ENCODE assay signal across 29 cellular contexts in the genomic region with DNA sequence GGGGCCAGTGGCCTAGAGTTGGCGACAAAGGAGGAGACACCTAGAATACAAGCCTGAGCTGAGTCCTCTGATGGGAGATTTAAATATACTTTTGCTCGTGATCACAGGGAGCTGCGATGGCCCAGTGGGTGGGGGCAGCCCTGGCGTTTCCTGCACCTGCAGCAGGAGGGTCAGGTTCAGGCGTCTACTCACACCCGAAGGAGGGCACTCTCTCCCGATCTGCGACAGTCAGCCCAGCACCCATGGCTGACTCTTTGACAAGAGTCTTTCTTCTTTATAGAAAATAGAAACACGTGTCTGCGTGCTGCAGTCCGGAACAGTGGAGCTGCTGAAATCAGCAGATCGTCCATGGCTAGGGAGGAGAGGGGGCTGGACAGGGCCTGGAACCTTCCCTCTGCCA.
"Had no signal": no experiment of that assay in that cellular context is flagged by ENCODE, and none has a peak within 500 bp of the region (broad histone marks: within the 10 kb centered on the region; RNA-seq: fewer than 3 reads in every experiment).

No MANE protein-coding gene starts in this region.

- H3K4me3 Mint-ChIP-seq: activated CD4-positive, alpha-beta memory T cell treated with anti-CD3 and anti-CD28 coated beads for 36 hours; activated CD4-positive, alpha-beta T cell treated with anti-CD3 and anti-CD28 coated beads for 36 hours; activated CD4-positive, alpha-beta T cell treated with anti-CD3 and anti-CD28 coated beads, Interleukin-2, amount 10 ng/mL, durations not matched to agents 24 days and 14 days; activated CD8-positive, alpha-beta memory T cell treated with anti-CD3 and anti-CD28 coated beads, Interleukin-2, amount 10 ng/mL, durations not matched to agents 7 days and 5 days; activated CD8-positive, alpha-beta T cell treated with anti-CD3 and anti-CD28 coated beads, Interleukin-2, amount 10 ng/mL, durations not matched to agents 7 days and 5 days; activated naive CD4-positive, alpha-beta T cell treated with anti-CD3 and anti-CD28 coated beads, Interleukin-2, amount 10 ng/mL, durations not matched to agents 7 days and 5 days; activated naive CD8-positive, alpha-beta T cell treated with anti-CD3 and anti-CD28 coated beads, Interleukin-2, amount 10 ng/mL, durations not matched to agents 7 days and 5 days; brain; dendritic cell treated with granulocyte-macrophage colony-stimulating factor and Interleukin-4, amounts not matched to agents 40 ng/mL and 50 ng/mL, for 4 days; endodermal cell had no signal

- H3K27ac ChIP-seq: ascending aorta, breast epithelium, cardiac muscle cell, coronary artery, dorsolateral prefrontal cortex had no signal

- H3K36me3 Mint-ChIP-seq: activated CD4-positive, alpha-beta memory T cell treated with anti-CD3 and anti-CD28 coated beads for 36 hours; activated CD8-positive, alpha-beta memory T cell treated with anti-CD3 and anti-CD28 coated beads, Interleukin-2, amount 10 ng/mL, durations not matched to agents 7 days and 5 days; activated naive CD4-positive, alpha-beta T cell treated with anti-CD3 and anti-CD28 coated beads, Interleukin-2, amount 10 ng/mL, durations not matched to agents 7 days and 5 days; activated naive CD8-positive, alpha-beta T cell treated with anti-CD3 and anti-CD28 coated beads, Interleukin-2, amount 10 ng/mL, durations not matched to agents 7 days and 5 days had no signal

- H3K9me3 Mint-ChIP-seq: activated CD4-positive, alpha-beta T cell treated with anti-CD3 and anti-CD28 coated beads, Interleukin-2, amount 10 ng/mL, durations not matched to agents 24 days and 14 days had no signal

- H3K27me3 ChIP-seq: ascending aorta, cardiac muscle cell had no signal

- H3K4me1 Mint-ChIP-seq: activated CD4-positive, alpha-beta T cell treated with anti-CD3 and anti-CD28 coated beads for 36 hours; activated CD4-positive, alpha-beta T cell treated with anti-CD3 and anti-CD28 coated beads, Interleukin-2, amount 10 ng/mL, durations not matched to agents 24 days and 14 days; activated CD8-positive, alpha-beta memory T cell treated with anti-CD3 and anti-CD28 coated beads, Interleukin-2, amount 10 ng/mL, durations not matched to agents 7 days and 5 days; activated naive CD4-positive, alpha-beta T cell treated with anti-CD3 and anti-CD28 coated beads, Interleukin-2, amount 10 ng/mL, durations not matched to agents 7 days and 5 days; activated naive CD8-positive, alpha-beta T cell treated with anti-CD3 and anti-CD28 coated beads, Interleukin-2, amount 10 ng/mL, durations not matched to agents 7 days and 5 days had no signal

- H3K27ac Mint-ChIP-seq: activated CD4-positive, alpha-beta memory T cell treated with anti-CD3 and anti-CD28 coated beads for 36 hours; activated CD4-positive, alpha-beta T cell treated with anti-CD3 and anti-CD28 coated beads for 36 hours; activated CD4-positive, alpha-beta T cell treated with anti-CD3 and anti-CD28 coated beads, Interleukin-2, amount 10 ng/mL, durations not matched to agents 24 days and 14 days; activated CD8-positive, alpha-beta memory T cell treated with anti-CD3 and anti-CD28 coated beads, Interleukin-2, amount 10 ng/mL, durations not matched to agents 7 days and 5 days; activated CD8-positive, alpha-beta T cell treated with anti-CD3 and anti-CD28 coated beads, Interleukin-2, amount 10 ng/mL, durations not matched to agents 7 days and 5 days; activated naive CD4-positive, alpha-beta T cell treated with anti-CD3 and anti-CD28 coated beads, Interleukin-2, amount 10 ng/mL, durations not matched to agents 7 days and 5 days; activated naive CD4-positive, alpha-beta T cell treated with anti-CD3 and anti-CD28 coated beads, Interleukin-2, amount 50 U/mL, for 72 hours; activated naive CD8-positive, alpha-beta T cell treated with anti-CD3 and anti-CD28 coated beads, Interleukin-2, amount 10 ng/mL, durations not matched to agents 7 days and 5 days; dendritic cell treated with granulocyte-macrophage colony-stimulating factor and Interleukin-4, amounts not matched to agents 40 ng/mL and 50 ng/mL, for 4 days; endodermal cell had no signal

- FAIRE-seq: frontal cortex had no signal

- H3K27me3 Mint-ChIP-seq: activated CD4-positive, alpha-beta T cell treated with anti-CD3 and anti-CD28 coated beads for 36 hours; activated CD4-positive, alpha-beta T cell treated with anti-CD3 and anti-CD28 coated beads, Interleukin-2, amount 10 ng/mL, durations not matched to agents 24 days and 14 days; activated naive CD4-positive, alpha-beta T cell treated with anti-CD3 and anti-CD28 coated beads, Interleukin-2, amount 10 ng/mL, durations not matched to agents 7 days and 5 days; activated naive CD8-positive, alpha-beta T cell treated with anti-CD3 and anti-CD28 coated beads, Interleukin-2, amount 10 ng/mL, durations not matched to agents 7 days and 5 days; brain had no signal

- DNase-seq: activated CD4-positive, alpha-beta memory T cell treated with anti-CD3 and anti-CD28 coated beads for 36 hours; activated CD4-positive, alpha-beta T cell treated with anti-CD3 and anti-CD28 coated beads for 36 hours; activated CD4-positive, alpha-beta T cell treated with anti-CD3 and anti-CD28 coated beads, Interleukin-2, amount 10 ng/mL, durations not matched to agents 24 days and 14 days; activated CD4-positive, CD25-positive, alpha-beta regulatory T cell; activated CD4-positive, CD25-positive, alpha-beta regulatory T cell treated with anti-CD3 and anti-CD28 coated beads, Interleukin-2, amount 50 U/mL, for 72 hours; activated CD8-positive, alpha-beta memory T cell treated with anti-CD3 and anti-CD28 coated beads, Interleukin-2, amount 10 ng/mL, durations not matched to agents 7 days and 5 days; activated CD8-positive, alpha-beta memory T cell treated with anti-CD3 and anti-CD28 coated beads, Interleukin-2, amount 50 U/mL, for 4 hours; activated CD8-positive, alpha-beta T cell treated with anti-CD3 and anti-CD28 coated beads, Interleukin-2, amount 10 ng/mL, durations not matched to agents 7 days and 5 days; activated gamma-delta T cell; activated naive CD4-positive, alpha-beta T cell; activated naive CD4-positive, alpha-beta T cell treated with anti-CD3 and anti-CD28 coated beads, Interleukin-2, amount 10 ng/mL, durations not matched to agents 7 days and 5 days; activated naive CD8-positive, alpha-beta T cell treated with anti-CD3 and anti-CD28 coated beads, Interleukin-2, amount 10 ng/mL, durations not matched to agents 7 days and 5 days; activated T-cell treated with anti-CD3 and anti-CD28 coated beads, Interleukin-2, amount 50 U/mL, for 1 hour; activated T-cell treated with anti-CD3 and anti-CD28 coated beads, Interleukin-2, amount 50 U/mL, for 48 hours; central memory CD4-positive, alpha-beta T cell; cerebellar nuclear complex; dorsolateral prefrontal cortex; effector memory CD4-positive, alpha-beta T cell; endodermal cell; foreskin fibroblast; T-helper 2 cell had no signal

- H3K36me3 ChIP-seq: ascending aorta, breast epithelium, cardiac muscle cell had no signal

- H3K4me3 ChIP-seq: ascending aorta, breast epithelium, cardiac muscle cell, coronary artery, dorsolateral prefrontal cortex had no signal

- H3K4me1 ChIP-seq: ascending aorta, breast epithelium had no signal
